ENCODE assay signal across 8 cellular contexts in the genomic region with DNA sequence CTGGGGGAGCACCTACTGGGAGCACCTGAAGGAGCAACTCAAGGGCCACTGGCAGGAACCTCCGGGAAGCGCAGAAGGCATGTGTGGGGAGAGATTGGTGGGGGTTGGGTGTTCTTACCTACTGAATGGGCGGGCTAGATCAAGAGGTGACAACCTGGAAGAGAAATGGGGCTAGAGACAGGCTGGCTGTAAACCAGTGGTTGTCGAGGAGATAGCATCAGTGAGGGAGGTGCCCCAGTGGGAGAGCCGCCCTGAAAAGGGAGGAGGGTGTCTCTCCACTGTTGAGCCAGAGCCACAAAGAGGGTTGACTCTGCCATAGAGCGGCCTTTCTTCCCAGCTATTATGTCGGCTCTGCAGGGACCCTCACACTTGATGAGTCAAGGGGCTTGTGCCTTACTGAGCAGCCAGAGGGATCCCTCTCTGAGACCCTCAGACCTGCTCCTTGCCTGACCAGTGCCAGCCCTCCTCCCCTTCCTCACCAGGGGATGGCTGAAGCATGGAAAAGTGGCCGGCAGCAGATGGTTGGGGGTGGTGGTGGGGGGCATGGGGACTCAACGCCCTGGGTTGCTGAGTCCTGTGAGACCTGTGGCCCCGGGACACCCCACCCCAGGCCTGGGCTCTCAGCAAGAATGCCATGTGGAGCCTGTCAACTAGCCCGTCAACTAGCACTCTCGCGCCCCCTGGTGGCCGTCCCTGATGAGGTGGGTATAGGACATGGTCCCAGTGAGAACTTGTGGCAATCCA. TPM values are rescaled to one million over a fixed set of nuclear protein-coding genes. Genes with fewer than 3 reads are reported as not detected.
DNase-seq lines count a peak whose midpoint lies in the region; ATAC-seq and TF ChIP-seq lines count a peak whose summit lies in the region.

No MANE protein-coding gene starts in this region.

- H3K9me3 Mint-ChIP-seq in CD8-positive, alpha-beta memory T cell = no peaks in the 10 kb centered on the region
- peaks cover 5% of the 10 kb centered on the region for H3K9me3 Mint-ChIP-seq in neural crest cell

- no peaks in the 10 kb centered on the region for H3K9me3 ChIP-seq in CD8-positive, alpha-beta memory T cell (ENCODE audit: low read length)
- H3K9me3 ChIP-seq in Karpas-422 (ENCODE audit: low read length) = no peaks in the 10 kb centered on the region

- CTCF ChIA-PET in CD8-positive, alpha-beta memory T cell (lab: Charles Lee) = interaction anchor here (0.7 to 6.1 kb wide), 11 partner anchors 17 to 321 kb away, joined by 3 to 60 read pairs (median 5); no protein-coding TSS in a partner anchor

- peak overlapping the region; percentile 63; the same call in 1 of the 2 replicates for H2AFZ ChIP-seq in Karpas-422 (ENCODE audit: low read length)

- no peaks in the 10 kb centered on the region for H3K27me3 Mint-ChIP-seq in CD8-positive, alpha-beta memory T cell
- H3K27me3 Mint-ChIP-seq in neural crest cell (ENCODE audit: low read depth) = peaks cover 13% of the 10 kb centered on the region

- ATAC-seq in GM21381 (IDR thresholded peaks at IDR 0.05; ENCODE audit: unreplicated experiment) = peak; percentile 54
- peak; percentile 97 for ATAC-seq in stimulated activated naive CD8-positive, alpha-beta T cell treated with anti-CD3 and anti-CD28 coated beads, Interleukin-15, Interleukin-2, amounts not matched to agents 100 U/mL and 50 U/mL, for 24 hours

- no peak overlapping the region for H3K9ac ChIP-seq in Karpas-422 (ENCODE audit: low read length)

- no peaks in the 10 kb centered on the region for H3K36me3 Mint-ChIP-seq in CD8-positive, alpha-beta memory T cell
- no peaks in the 10 kb centered on the region for H3K36me3 Mint-ChIP-seq in neural crest cell (ENCODE audit: low read depth)

- H3K4me3 Mint-ChIP-seq in CD8-positive, alpha-beta memory T cell = peak overlapping the region in 1 of 7 donors; percentile 57
- H3K4me3 Mint-ChIP-seq in neural crest cell = no peak overlapping the region

- H3K27ac ChIP-seq in CD8-positive, alpha-beta memory T cell (ENCODE audit: low read depth, low read length) = no peak overlapping the region
- no peak overlapping the region for H3K27ac ChIP-seq in Karpas-422 (ENCODE audit: low read length)

- peak; percentile 82 to 95 (median 89) for DNase-seq in CD8-positive, alpha-beta memory T cell
- DNase-seq in Karpas-422 = peak; percentile 97
- peak; percentile 64 for DNase-seq in RKO (ENCODE audit: low spot score)
- DNase-seq in activated T-helper 1 cell treated with Interleukin-2 at 50 U/mL for 16 hours (ENCODE audit: low read depth) = peak; percentile 84
- DNase-seq in fibroblast of mammary gland (ENCODE audit: low read depth) = peak; percentile 71
- DNase-seq in neural crest cell (ENCODE audit: low read depth, low spot score) = peak; percentile 91
- peak; percentile 99 for DNase-seq in stimulated activated naive CD8-positive, alpha-beta T cell treated with anti-CD3 and anti-CD28 coated beads, Interleukin-15, Interleukin-2, amounts not matched to agents 100 U/mL and 50 U/mL, for 24 hours

- peaks cover 4% of the 10 kb centered on the region for H3K4me1 ChIP-seq in CD8-positive, alpha-beta memory T cell (ENCODE audit: insufficient read depth, low read length)
- no peaks in the 10 kb centered on the region; the same call in 1 of the 2 replicates for H3K4me1 ChIP-seq in Karpas-422 (ENCODE audit: low read length)

- H3K4me1 Mint-ChIP-seq in CD8-positive, alpha-beta memory T cell = peaks cover 5 to 10% (median 8%) of the 10 kb centered on the region in 3 donors
- no peaks in the 10 kb centered on the region for H3K4me1 Mint-ChIP-seq in neural crest cell

- peak; percentile 84 for TF ChIP-seq CTCF in fibroblast of mammary gland (conservative IDR thresholded peaks at IDR 0.05; ENCODE audit: control insufficient read depth, insufficient read depth, low read depth, low read length)
- TF ChIP-seq CTCF in neural crest cell (conservative IDR thresholded peaks at IDR 0.05) = peak; percentile 79

- H3K4me2 ChIP-seq in Karpas-422 (ENCODE audit: low read depth, low read length, poor library complexity, severe bottlenecking) = no peak overlapping the region

- H4K20me1 ChIP-seq in Karpas-422 (ENCODE audit: insufficient read depth, low read depth, low read length) = no peaks in the 10 kb centered on the region

- no peaks in the 10 kb centered on the region for H3K79me2 ChIP-seq in Karpas-422 (ENCODE audit: low read length)

- H3K36me3 ChIP-seq in CD8-positive, alpha-beta memory T cell (ENCODE audit: insufficient read depth, low read length) = no peaks in the 10 kb centered on the region
- H3K36me3 ChIP-seq in Karpas-422 (ENCODE audit: insufficient read depth, low read length) = no peaks in the 10 kb centered on the region

- H3K27me3 ChIP-seq in CD8-positive, alpha-beta memory T cell (ENCODE audit: insufficient read depth, low read length, poor library complexity, severe bottlenecking) = no peaks in the 10 kb centered on the region
- H3K27me3 ChIP-seq in Karpas-422 (ENCODE audit: low read length) = no peaks in the 10 kb centered on the region

- peak overlapping the region in 5 of 8 donors; percentile 37 to 90 (median 73) for H3K27ac Mint-ChIP-seq in CD8-positive, alpha-beta memory T cell
- no peak overlapping the region for H3K27ac Mint-ChIP-seq in neural crest cell (ENCODE audit: unreplicated experiment)

- no peak overlapping the region for H3K4me3 ChIP-seq in CD8-positive, alpha-beta memory T cell (ENCODE audit: low read length)
- H3K4me3 ChIP-seq in Karpas-422 (ENCODE audit: low read length) = no peak overlapping the region
- no peak overlapping the region for H3K4me3 ChIP-seq in fibroblast of mammary gland (ENCODE audit: control insufficient read depth, low read depth, low read length)

- no peaks in the 10 kb centered on the region for H3K9me2 ChIP-seq in Karpas-422 (replicated peaks; ENCODE audit: insufficient read depth, low read length)

- POLR2A ChIA-PET in CD8-positive, alpha-beta memory T cell (lab: Charles Lee) = no interaction called here

RNA-seq across cellular contexts. Expression of a gene that starts 36.4 kb away (rescaled TPM):
- total RNA-seq in CD8-positive, alpha-beta memory T cell = 10 to 100 TPM; 45.0 to 45.1 TPM
- 3.2 TPM for polyA plus RNA-seq in CD8-positive, alpha-beta memory T cell
- 7.3 and 11.8 TPM in 2 replicates for total RNA-seq in Karpas-422 (2014; rRNA removed; shearing (Covaris generic); ENCODE audit: low replicate concordance)
- total RNA-seq in neural crest cell = 26.2 and 27.3 TPM in 2 replicates

RNA-seq across cellular contexts. Expression of a gene that starts 57.0 kb away (rescaled TPM):
- 100 to 1,000 TPM; 363 to 374 TPM for total RNA-seq in CD8-positive, alpha-beta memory T cell
- polyA plus RNA-seq in CD8-positive, alpha-beta memory T cell = 182 TPM
- total RNA-seq in Karpas-422 (2014; rRNA removed; shearing (Covaris generic); ENCODE audit: low replicate concordance) = 62.4 and 130 TPM in 2 replicates
- 0.49 and 0.64 TPM in 2 replicates for total RNA-seq in neural crest cell

Comparison
In these comparisons a context has a peak if more than half of its experiments do, and no peak if none do; other contexts are left out.
1. RNA of a gene that starts 57.0 kb away (total RNA-seq): 363 to 374 TPM in CD8-positive, alpha-beta memory T cell and 62.4 to 130 TPM in Karpas-422; 0.49 to 0.64 TPM in neural crest cell; every median in the first group is over 10 times any median in the second.
2. Peak in every context shown above with its lines, with median percentiles within 50 percentile points of each other: DNase-seq.